Comparison of ENCODE assay signal across 8 cellular contexts in the genomic region with DNA sequence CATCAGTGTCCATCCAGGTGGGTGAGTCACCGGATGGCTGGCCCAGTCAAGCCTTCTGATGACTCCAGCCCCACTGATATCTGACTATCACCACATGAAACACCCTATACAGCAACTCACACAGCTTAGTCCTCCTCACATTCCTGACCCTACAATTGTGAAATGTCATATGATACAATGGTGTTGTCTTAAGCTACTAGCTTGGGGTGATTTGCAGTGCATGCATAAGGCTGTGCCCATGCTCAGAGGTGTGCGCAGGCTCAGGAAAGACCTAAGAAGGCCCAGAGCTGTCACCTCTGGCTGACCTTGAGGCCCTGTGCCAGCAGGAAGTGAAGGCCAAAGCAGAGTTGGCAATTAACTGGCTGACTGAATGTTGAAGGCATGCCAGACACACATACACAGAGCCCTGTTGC. TPM values are rescaled to one million over a fixed set of nuclear protein-coding genes. Genes with fewer than 3 reads are reported as not detected.
DNase-seq lines count a peak whose midpoint lies in the region; ATAC-seq, FAIRE-seq and TF ChIP-seq lines count a peak whose summit lies in the region.

No MANE protein-coding gene starts in this region.

- TF ChIP-seq EP300 in Ishikawa (IDR thresholded peaks at IDR 0.05; ENCODE audit: borderline replicate concordance): peak; percentile 21; the same call in 1 of the 2 replicates

- H4K20me1 ChIP-seq in astrocyte (ENCODE audit: insufficient read depth, low read length): no peaks in the 10 kb centered on the region

- H3K27ac ChIP-seq in CD8-positive, alpha-beta T cell (ENCODE audit: low read depth, low read length): no peak overlapping the region
- H3K27ac ChIP-seq in astrocyte (ENCODE audit: low read depth, low read length): no peak overlapping the region

- H3K4me3 Mint-ChIP-seq in CD8-positive, alpha-beta T cell: peak overlapping the region; percentile 21
- H3K4me3 Mint-ChIP-seq in astrocyte (ENCODE audit: unreplicated experiment): no peak overlapping the region

- no peak for FAIRE-seq in astrocyte (lab: Jason Lieb, UNC)

- no peak for TF ChIP-seq RAD21 in Ishikawa (IDR thresholded peaks at IDR 0.05; ENCODE audit: low read depth)

- H3K79me2 ChIP-seq in astrocyte (ENCODE audit: insufficient read depth, low read length): no peaks in the 10 kb centered on the region

- ATAC-seq in CD8-positive, alpha-beta T cell: no peak
- no peak for ATAC-seq in HG03095 (IDR thresholded peaks at IDR 0.05; ENCODE audit: unreplicated experiment)

- no peaks in the 10 kb centered on the region for H3K36me3 ChIP-seq in CD8-positive, alpha-beta T cell (ENCODE audit: insufficient read depth, low read length)
- H3K36me3 ChIP-seq in astrocyte (ENCODE audit: insufficient read depth, low read length): no peaks in the 10 kb centered on the region

- peak overlapping the region; percentile 95 for H3K27ac Mint-ChIP-seq in CD8-positive, alpha-beta T cell
- H3K27ac Mint-ChIP-seq in astrocyte (ENCODE audit: unreplicated experiment): peak overlapping the region; percentile 69

- DNase-seq in CD8-positive, alpha-beta T cell: no peak
- peak; percentile 8 for DNase-seq in astrocyte (ENCODE audit: low read depth)
- DNase-seq in lung microvascular endothelial cell (ENCODE audit: low read depth in 2 of 2): peak; percentile 48 to 79
- DNase-seq in AG20443 (ENCODE audit: low spot score): no peak
- DNase-seq in HuH-7 (ENCODE audit: low spot score): no peak
- no peak for DNase-seq in head of caudate nucleus

- intact Hi-C loops in CD8-positive, alpha-beta T cell (cut with DNase I, micrococcal nuclease): no loop called here
- intact Hi-C loops in head of caudate nucleus (cut with DNase I): no loop called here

- CTCF ChIA-PET in CD8-positive, alpha-beta T cell (lab: Charles Lee): interaction anchor here (1.1 to 3.5 kb wide), 3 partner anchors 29 to 90 kb away, joined by 3 to 16 read pairs (median 6); no protein-coding TSS in a partner anchor

- no peaks in the 10 kb centered on the region for H3K27me3 ChIP-seq in CD8-positive, alpha-beta T cell (ENCODE audit: insufficient read depth, low read length)
- H3K27me3 ChIP-seq in astrocyte (ENCODE audit: insufficient read depth, low read length): no peaks in the 10 kb centered on the region

- peaks cover 84% of the 10 kb centered on the region for H3K4me1 Mint-ChIP-seq in CD8-positive, alpha-beta T cell (ENCODE audit: low read depth)
- H3K4me1 Mint-ChIP-seq in astrocyte (ENCODE audit: low read depth, unreplicated experiment): peaks cover 13% of the 10 kb centered on the region

- H3K27me3 Mint-ChIP-seq in CD8-positive, alpha-beta T cell (ENCODE audit: low read depth): no peaks in the 10 kb centered on the region
- H3K27me3 Mint-ChIP-seq in astrocyte (ENCODE audit: low read depth, unreplicated experiment): peaks cover 7% of the 10 kb centered on the region

- POLR2A ChIA-PET in CD8-positive, alpha-beta T cell (lab: Charles Lee): interaction anchor here (0.5 to 1.7 kb wide), 7 partner anchors 13 to 43 kb away, joined by 3 to 6 read pairs (median 4); no protein-coding TSS in a partner anchor

- TF ChIP-seq CTCF in CD8-positive, alpha-beta T cell (IDR thresholded peaks at IDR 0.05): no peak
- no peak for TF ChIP-seq CTCF in astrocyte (IDR thresholded peaks at IDR 0.05; ENCODE audit: insufficient read depth, low read depth, low read length)

- H3K4me3 ChIP-seq in CD8-positive, alpha-beta T cell (ENCODE audit: low read depth, low read length): no peak overlapping the region
- no peak overlapping the region for H3K4me3 ChIP-seq in astrocyte (ENCODE audit: insufficient read depth, low read depth, low read length)

- H3K36me3 Mint-ChIP-seq in CD8-positive, alpha-beta T cell: no peaks in the 10 kb centered on the region
- no peaks in the 10 kb centered on the region for H3K36me3 Mint-ChIP-seq in astrocyte (ENCODE audit: low read depth, unreplicated experiment)

- no peaks in the 10 kb centered on the region for H3K9me3 Mint-ChIP-seq in CD8-positive, alpha-beta T cell
- no peaks in the 10 kb centered on the region for H3K9me3 Mint-ChIP-seq in astrocyte (ENCODE audit: unreplicated experiment)

- H3K9ac ChIP-seq in astrocyte (ENCODE audit: low read length): no peak overlapping the region

- H3K9me3 ChIP-seq in CD8-positive, alpha-beta T cell (ENCODE audit: low read length): no peaks in the 10 kb centered on the region
- no peaks in the 10 kb centered on the region for H3K9me3 ChIP-seq in astrocyte (ENCODE audit: insufficient read depth, low read depth, low read length)

- H2AFZ ChIP-seq in astrocyte (ENCODE audit: low read depth, low read length): no peak overlapping the region

- peaks cover 70% of the 10 kb centered on the region for H3K4me1 ChIP-seq in CD8-positive, alpha-beta T cell (ENCODE audit: insufficient read depth, low read length)
- peaks cover 3% of the 10 kb centered on the region for H3K4me1 ChIP-seq in astrocyte (ENCODE audit: insufficient read depth, low read length)

- no peak overlapping the region for H3K4me2 ChIP-seq in astrocyte (ENCODE audit: low read length)

TF ChIP-seq in Ishikawa, 13 proteins besides CTCF, POLR2A, EP300 and RAD21:
- TF ChIP-seq NFIC (IDR thresholded peaks at IDR 0.05) (peak; percentile 72), CREB1 (IDR thresholded peaks at IDR 0.05; ENCODE audit: low read depth) (no peak), TEAD4 (IDR thresholded peaks at IDR 0.05) (no peak; the same call in 1 of the 2 replicates)
- TF ChIP-seq, protein P1, sequence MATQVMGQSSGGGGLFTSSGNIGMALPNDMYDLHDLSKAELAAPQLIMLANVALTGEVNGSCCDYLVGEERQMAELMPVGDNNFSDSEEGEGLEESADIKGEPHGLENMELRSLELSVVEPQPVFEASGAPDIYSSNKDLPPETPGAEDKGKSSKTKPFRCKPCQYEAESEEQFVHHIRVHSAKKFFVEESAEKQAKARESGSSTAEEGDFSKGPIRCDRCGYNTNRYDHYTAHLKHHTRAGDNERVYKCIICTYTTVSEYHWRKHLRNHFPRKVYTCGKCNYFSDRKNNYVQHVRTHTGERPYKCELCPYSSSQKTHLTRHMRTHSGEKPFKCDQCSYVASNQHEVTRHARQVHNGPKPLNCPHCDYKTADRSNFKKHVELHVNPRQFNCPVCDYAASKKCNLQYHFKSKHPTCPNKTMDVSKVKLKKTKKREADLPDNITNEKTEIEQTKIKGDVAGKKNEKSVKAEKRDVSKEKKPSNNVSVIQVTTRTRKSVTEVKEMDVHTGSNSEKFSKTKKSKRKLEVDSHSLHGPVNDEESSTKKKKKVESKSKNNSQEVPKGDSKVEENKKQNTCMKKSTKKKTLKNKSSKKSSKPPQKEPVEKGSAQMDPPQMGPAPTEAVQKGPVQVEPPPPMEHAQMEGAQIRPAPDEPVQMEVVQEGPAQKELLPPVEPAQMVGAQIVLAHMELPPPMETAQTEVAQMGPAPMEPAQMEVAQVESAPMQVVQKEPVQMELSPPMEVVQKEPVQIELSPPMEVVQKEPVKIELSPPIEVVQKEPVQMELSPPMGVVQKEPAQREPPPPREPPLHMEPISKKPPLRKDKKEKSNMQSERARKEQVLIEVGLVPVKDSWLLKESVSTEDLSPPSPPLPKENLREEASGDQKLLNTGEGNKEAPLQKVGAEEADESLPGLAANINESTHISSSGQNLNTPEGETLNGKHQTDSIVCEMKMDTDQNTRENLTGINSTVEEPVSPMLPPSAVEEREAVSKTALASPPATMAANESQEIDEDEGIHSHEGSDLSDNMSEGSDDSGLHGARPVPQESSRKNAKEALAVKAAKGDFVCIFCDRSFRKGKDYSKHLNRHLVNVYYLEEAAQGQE (IDR thresholded peaks at IDR 0.05; ENCODE audit: low read depth): no peak

RNA-seq across cellular contexts. Expression of a gene that starts 21.5 kb away (rescaled TPM):
- 100 to 1,000 TPM; 286 to 305 TPM for total RNA-seq in CD8-positive, alpha-beta T cell
- total RNA-seq in astrocyte (4.8 and 6.2 TPM in 2 replicates), lung microvascular endothelial cell (2.0 and 3.4 TPM in 2 replicates)

Comparison
In these comparisons a context has a peak if more than half of its experiments do, and no peak if none do; other contexts are left out.
1. DNase-seq: peak in astrocyte (single experiment) and lung microvascular endothelial cell (2 of 2); none in CD8-positive, alpha-beta T cell (0 of 7), AG20443 (single experiment), HuH-7 (single experiment) and head of caudate nucleus (0 of 42).
2. RNA of a gene that starts 21.5 kb away (total RNA-seq): 286 to 305 TPM in CD8-positive, alpha-beta T cell; 4.8 to 6.2 TPM in astrocyte and 2.0 to 3.4 TPM in lung microvascular endothelial cell; every median in the first group is over 10 times any median in the second.